ENCODE assay signal across 10 cellular contexts in genomic region chr1:12549106-12549459, GRCh38.
DNase-seq lines count a peak whose midpoint lies in the region; ATAC-seq, FAIRE-seq and TF ChIP-seq lines count a peak whose summit lies in the region.
"Had no signal": no experiment of that assay in that cellular context is flagged by ENCODE, and none has a peak within 500 bp of the region (broad histone marks: within the 10 kb centered on the region; RNA-seq: fewer than 3 reads in every experiment).

No MANE protein-coding gene starts in this region.

- no peak for TF ChIP-seq EP300 in H1 (IDR thresholded peaks at IDR 0.05; ENCODE audit: borderline replicate concordance in 1 of 2, low read depth in 2 of 2, low read length in 2 of 2)
- TF ChIP-seq EP300 in transverse colon (IDR thresholded peaks at IDR 0.05; ENCODE audit: low read depth), result no peak

- peak overlapping the region; percentile 47 for H4K5ac ChIP-seq in IMR-90 (ENCODE audit: low read depth, low read length)
- no peak overlapping the region for H4K5ac ChIP-seq in H1 (ENCODE audit: insufficient read length, low read depth, low read length)

- no peak for TF ChIP-seq RAD21 in IMR-90 (IDR thresholded peaks at IDR 0.05; ENCODE audit: low read length)
- no peak for TF ChIP-seq RAD21 in H1 (IDR thresholded peaks at IDR 0.05 in 1 of 2, conservative IDR thresholded peaks at IDR 0.05 in 1 of 2; ENCODE audit: low read depth in 2 of 2, low read length in 2 of 2)

- H3K23ac ChIP-seq in IMR-90 (ENCODE audit: low read depth, low read length) (no peak overlapping the region), H1 (ENCODE audit: insufficient read length) (no peak overlapping the region), mesenchymal stem cell (ENCODE audit: low read length in 2 of 2) (no peak overlapping the region)

- H3K23me2 ChIP-seq in H1 (ENCODE audit: low read depth, low read length), result no peaks in the 10 kb centered on the region

- no peak overlapping the region; the same call in 1 of the 2 replicates for H3K4me2 ChIP-seq in IMR-90 (ENCODE audit: low read depth, low read length)
- H3K4me2 ChIP-seq in H1 (ENCODE audit: insufficient read depth in 1 of 2, low read depth in 2 of 2, low read length in 2 of 2), result no peak overlapping the region
- no peak overlapping the region for H3K4me2 ChIP-seq in mesenchymal stem cell (ENCODE audit: low read length, poor library complexity, severe bottlenecking)

- H3K4me3 ChIP-seq in IMR-90 (ENCODE audit: insufficient read depth, low read depth, low read length), result no peak overlapping the region
- no peak overlapping the region for H3K4me3 ChIP-seq in H1 (ENCODE audit: extremely low read depth in 1 of 4, insufficient read depth in 2 of 4, low read depth in 3 of 4, low read length in 4 of 4)
- peak overlapping the region in 1 of 2 experiments; percentile 60 for H3K4me3 ChIP-seq in mesenchymal stem cell (ENCODE audit: insufficient read depth in 1 of 2, low read depth in 1 of 2, low read length in 2 of 2)
- no peak overlapping the region for H3K4me3 ChIP-seq in transverse colon
- H3K4me3 ChIP-seq in A673 (ENCODE audit: low read depth, low read length, poor library complexity, severe bottlenecking), result no peak overlapping the region

- 60% methylated on average over 8 of the region's 22 CpGs; no CpG with 5 or more reads in 1 of the 2 experiments for WGBS in IMR-90 (ENCODE audit: extremely low coverage in 2 of 2, insufficient read length in 1 of 2), 2 experiments
- WGBS in H1 (ENCODE audit: extremely low coverage in 1 of 2, insufficient coverage in 1 of 2, insufficient read length in 1 of 2, insufficient replicate concordance in 2 of 2, low coverage in 1 of 2, low lambda C conversion rate in 2 of 2, missing lambda C conversion rate in 1 of 2), 2 experiments, result 83% methylated on average over 14 of the region's 22 CpGs; no CpG with 5 or more reads in 1 of the 2 experiments
- 87% methylated on average over 20 of the region's 22 CpGs for WGBS in mesenchymal stem cell
- WGBS in transverse colon (ENCODE audit: low coverage in 1 of 2), 2 donors, result 74% methylated on average over 22 of the region's 22 CpGs; no CpG with 5 or more reads in 1 of the 2 donors

- H2BK5ac ChIP-seq in IMR-90 (ENCODE audit: low read depth, low read length, poor library complexity, severe bottlenecking) (peak overlapping the region; percentile 49), H1 (ENCODE audit: low read depth, low read length) (no peak overlapping the region), mesenchymal stem cell (ENCODE audit: low read depth, low read length, poor library complexity, severe bottlenecking) (no peak overlapping the region)

- H2AFZ ChIP-seq in IMR-90 (replicated peaks; ENCODE audit: low read length, poor library complexity) (peak overlapping the region; percentile 72), H1 (ENCODE audit: low read length) (no peak overlapping the region), mesenchymal stem cell (ENCODE audit: low read depth, low read length) (no peak overlapping the region)

- in situ Hi-C loops in IMR-90 (cut with MboI; ENCODE audit: low sequenced_read_pairs), result no loop called here
- in situ Hi-C loops in transverse colon (cut with MboI; ENCODE audit: low pct_ligation_motif_present in 1 of 4, low pct_unique_long_range_greater_than_20kb in 1 of 4, low sequenced_read_pairs in 3 of 4), result no loop called here

- H2AK9ac ChIP-seq in IMR-90 (replicated peaks; ENCODE audit: low read depth, low read length, poor library complexity), result peak overlapping the region; percentile 72

- no TSS peak for BruUV-seq in IMR-90 (replicated peaks; lab: Mats Ljungman, UMichigan)
- no TSS peak for BruUV-seq in A673 (replicated peaks; lab: Mats Ljungman, UMichigan)

- H4K8ac ChIP-seq in IMR-90 (ENCODE audit: low read depth in 2 of 2, low read length in 2 of 2) (peak overlapping the region; percentile 40 to 65; a peak in 2 of 4 replicates), H1 (ENCODE audit: extremely low read depth, insufficient read depth, low read length) (no peak overlapping the region), mesenchymal stem cell (ENCODE audit: low read length) (no peak overlapping the region)

- H3K9me1 ChIP-seq in IMR-90 (ENCODE audit: insufficient read depth, low read length), result peaks cover 4% of the 10 kb centered on the region

- TF ChIP-seq POLR2A in IMR-90 (IDR thresholded peaks at IDR 0.05; ENCODE audit: low read depth, low read length) (no peak), H1 (IDR thresholded peaks at IDR 0.05; ENCODE audit: control extremely low read depth in 1 of 2, low read depth in 2 of 2, low read length in 2 of 2) (no peak), transverse colon (IDR thresholded peaks at IDR 0.05) (no peak)

- H3K36me3 ChIP-seq in IMR-90 (ENCODE audit: control insufficient read depth, insufficient read depth, low read length) (no peaks in the 10 kb centered on the region), H1 (ENCODE audit: control insufficient read depth in 2 of 4, insufficient read depth in 4 of 4, low read length in 3 of 4) (no peaks in the 10 kb centered on the region), mesenchymal stem cell (ENCODE audit: control insufficient read depth in 1 of 2, insufficient read depth in 2 of 2, low read depth in 1 of 2, low read length in 2 of 2) (no peaks in the 10 kb centered on the region), transverse colon (no peaks in the 10 kb centered on the region), A673 (ENCODE audit: insufficient read depth, low read length, poor library complexity, severe bottlenecking) (no peaks in the 10 kb centered on the region)

- H3K9me3 ChIP-seq in IMR-90 (ENCODE audit: control insufficient read depth, insufficient read depth, low read length) (no peaks in the 10 kb centered on the region), H1 (ENCODE audit: insufficient read depth in 2 of 2, low read depth in 1 of 2, low read length in 1 of 2) (no peaks in the 10 kb centered on the region), mesenchymal stem cell (ENCODE audit: control insufficient read depth, low read length) (no peaks in the 10 kb centered on the region), transverse colon (no peaks in the 10 kb centered on the region), A673 (ENCODE audit: low read depth, low read length, poor library complexity, severe bottlenecking) (no peaks in the 10 kb centered on the region)

- no peak overlapping the region; the same call in 1 of the 2 replicates for H2BK12ac ChIP-seq in H1 (ENCODE audit: low read depth, low read length)
- no peak overlapping the region for H2BK12ac ChIP-seq in mesenchymal stem cell (ENCODE audit: low read length in 2 of 2)

- H2BK20ac ChIP-seq in IMR-90 (ENCODE audit: low read depth, low read length) (peak overlapping the region; percentile 74), H1 (ENCODE audit: low read length) (no peak overlapping the region)

- H3K18ac ChIP-seq in IMR-90 (ENCODE audit: low read depth, low read length), result peak overlapping the region; percentile 74
- H3K18ac ChIP-seq in H1 (ENCODE audit: extremely low read depth, low read length), result no peak overlapping the region
- no peak overlapping the region for H3K18ac ChIP-seq in mesenchymal stem cell (ENCODE audit: low read depth in 1 of 2, low read length in 2 of 2)

- H4K20me1 ChIP-seq in IMR-90 (ENCODE audit: insufficient read depth, low read length) (no peaks in the 10 kb centered on the region), H1 (replicated peaks in 1 of 2; ENCODE audit: control insufficient read depth in 1 of 2, insufficient read depth in 2 of 2, low read length in 2 of 2) (no peaks in the 10 kb centered on the region)

- CTCF ChIA-PET in IMR-90 (lab: Yijun Ruan, JAX), result no interaction called here
- CTCF ChIA-PET in H1 (lab: Charles Lee; ENCODE audit: partially characterized antibody), result no interaction called here
- CTCF ChIA-PET in A673 (lab: Charles Lee), result no interaction called here

- dilution Hi-C loops in IMR-90 (cut with HindIII; ENCODE audit: low sequenced_read_pairs, unreplicated experiment), result no loop called here

- intact Hi-C loops in IMR-90 (cut with micrococcal nuclease) (no loop called here), transverse colon (cut with DNase I; ENCODE audit: low total_unique reads) (no loop called here), A673 (cut with micrococcal nuclease; ENCODE audit: unreplicated experiment) (no loop called here)

- H2AK5ac ChIP-seq in IMR-90 (ENCODE audit: low read depth, low read length), result peak overlapping the region; percentile 95
- H2AK5ac ChIP-seq in H1 (ENCODE audit: low read depth, low read length), result no peak overlapping the region
- H2AK5ac ChIP-seq in mesenchymal stem cell (ENCODE audit: low read length, severe bottlenecking), result no peak overlapping the region

- ATAC-seq in IMR-90 (ENCODE audit: low read depth) (no peak), HG02938 (IDR thresholded peaks at IDR 0.05; ENCODE audit: unreplicated experiment) (no peak)
- ATAC-seq: natural killer cell had no signal

- POLR2A ChIA-PET in IMR-90 (lab: Charles Lee; ENCODE audit: unreplicated experiment) (no interaction called here), H1 (lab: Charles Lee; ENCODE audit: partially characterized antibody) (no interaction called here), A673 (lab: Charles Lee; ENCODE audit: low non-redundant PET) (no interaction called here)

- H3K27ac ChIP-seq in IMR-90 (ENCODE audit: insufficient read depth, low read length) (peak overlapping the region; percentile 60), H1 (ENCODE audit: low read depth, low read length) (no peak overlapping the region), mesenchymal stem cell (ENCODE audit: low read length, poor library complexity, severe bottlenecking) (no peak overlapping the region), transverse colon (peak overlapping the region; percentile 70 to 85 (median 79)), A673 (ENCODE audit: low read depth, low read length, poor library complexity, severe bottlenecking) (no peak overlapping the region)

- H3K4me1 ChIP-seq in IMR-90 (ENCODE audit: control insufficient read depth, insufficient read depth, low read length) (peaks cover 17% of the 10 kb centered on the region), H1 (replicated peaks in 1 of 4; ENCODE audit: control insufficient read depth in 3 of 4, insufficient read depth in 4 of 4, low read length in 3 of 4) (peaks cover 0 to 9% (median 4%) of the 10 kb centered on the region in 4 experiments; a peak in 4 of 7 replicates), mesenchymal stem cell (ENCODE audit: control insufficient read depth, insufficient read depth, low read depth, low read length) (peaks cover 26% of the 10 kb centered on the region), transverse colon (peaks cover 13 to 34% (median 19%) of the 10 kb centered on the region in 4 donors), A673 (ENCODE audit: insufficient read depth, low read length, poor library complexity, severe bottlenecking) (no peaks in the 10 kb centered on the region)

- H3K79me1 ChIP-seq in IMR-90 (ENCODE audit: low read depth in 1 of 2, low read length in 2 of 2), result no peaks in the 10 kb centered on the region
- no peaks in the 10 kb centered on the region for H3K79me1 ChIP-seq in H1 (ENCODE audit: low read depth, low read length)
- H3K79me1 ChIP-seq in mesenchymal stem cell (replicated peaks; ENCODE audit: low read length, poor library complexity, severe bottlenecking), result no peaks in the 10 kb centered on the region

- H4K91ac ChIP-seq in IMR-90 (ENCODE audit: insufficient read depth, low read depth, low read length) (peak overlapping the region; percentile 91), H1 (replicated peaks; ENCODE audit: insufficient read length, low read length) (no peak overlapping the region), mesenchymal stem cell (ENCODE audit: low read length) (no peak overlapping the region)

- H3K56ac ChIP-seq in IMR-90 (ENCODE audit: extremely low read depth, insufficient read depth, low read length) (no peak overlapping the region), H1 (replicated peaks; ENCODE audit: insufficient read length, low read depth, low read length) (no peak overlapping the region)

- no peak for DNase-seq in IMR-90
- no peak for DNase-seq in H1 (ENCODE audit: low read depth in 1 of 2, low spot score in 2 of 2)
- no peak for DNase-seq in mesenchymal stem cell
- DNase-seq in transverse colon, result peak; percentile 38
- no peak for DNase-seq in A673 (ENCODE audit: low spot score)
- DNase-seq in inferior parietal cortex (ENCODE audit: extremely low spot score), result no peak
- DNase-seq: natural killer cell, NCI-H1694 had no signal

- no peak for FAIRE-seq in H1 (lab: Jason Lieb, UNC)
- FAIRE-seq: G401.6 had no signal

- TF ChIP-seq CTCF in IMR-90 (conservative IDR thresholded peaks at IDR 0.05; ENCODE audit: low read depth, low read length) (no peak), H1 (IDR thresholded peaks at IDR 0.05; ENCODE audit: control extremely low read depth in 1 of 3, insufficient read depth in 1 of 3, low read depth in 1 of 3, low read length in 3 of 3) (no peak), transverse colon (IDR thresholded peaks at IDR 0.05) (no peak), A673 (conservative IDR thresholded peaks at IDR 0.05; ENCODE audit: low read depth, low read length) (no peak)

- H3K27me3 ChIP-seq in IMR-90 (ENCODE audit: control insufficient read depth, insufficient read depth, low read length) (peaks cover 7% of the 10 kb centered on the region; the same call in 1 of the 2 replicates), H1 (replicated peaks in 1 of 4; ENCODE audit: control insufficient read depth in 3 of 4, extremely low read depth in 1 of 4, insufficient read depth in 3 of 4, low read length in 3 of 4) (no peaks in the 10 kb centered on the region), mesenchymal stem cell (ENCODE audit: control insufficient read depth in 1 of 2, insufficient read depth in 1 of 2, low read length in 2 of 2) (peaks cover 0 to 20% of the 10 kb centered on the region in 2 experiments), transverse colon (no peaks in the 10 kb centered on the region), A673 (replicated peaks; ENCODE audit: insufficient read depth, low read depth, low read length, poor library complexity) (no peaks in the 10 kb centered on the region)

- peak overlapping the region; percentile 92 for H2BK120ac ChIP-seq in IMR-90 (ENCODE audit: low read depth, low read length)
- no peak overlapping the region for H2BK120ac ChIP-seq in H1 (replicated peaks; ENCODE audit: low read depth, low read length)
- no peak overlapping the region for H2BK120ac ChIP-seq in mesenchymal stem cell (ENCODE audit: low read depth, low read length)

- peak overlapping the region; percentile 79; the same call in 2 of the 3 replicates for H2BK15ac ChIP-seq in IMR-90 (ENCODE audit: low read depth, low read length)
- H2BK15ac ChIP-seq in H1 (ENCODE audit: low read length), result no peak overlapping the region
- no peak overlapping the region for H2BK15ac ChIP-seq in mesenchymal stem cell (ENCODE audit: low read depth, poor library complexity, severe bottlenecking)

- no peak overlapping the region for H3K9ac ChIP-seq in IMR-90 (ENCODE audit: low read depth, low read length)
- H3K9ac ChIP-seq in H1 (replicated peaks in 1 of 4; ENCODE audit: extremely low read depth in 1 of 4, low read depth in 3 of 4, low read length in 3 of 4), result no peak overlapping the region
- peak overlapping the region; percentile 85 for H3K9ac ChIP-seq in mesenchymal stem cell (ENCODE audit: low read length)

- H3K79me2 ChIP-seq in H1 (ENCODE audit: control insufficient read depth in 1 of 2, insufficient read depth in 2 of 2, low read length in 2 of 2), result no peaks in the 10 kb centered on the region

- H3K4ac ChIP-seq in IMR-90 (ENCODE audit: low read depth, low read length) (peak overlapping the region; percentile 88), H1 (replicated peaks; ENCODE audit: insufficient read length, low read depth, low read length) (no peak overlapping the region), mesenchymal stem cell (ENCODE audit: low read depth in 1 of 2, low read length in 2 of 2) (no peak overlapping the region)

- H3K14ac ChIP-seq in IMR-90 (replicated peaks; ENCODE audit: low read depth, low read length) (peak overlapping the region; percentile 19), H1 (ENCODE audit: insufficient read length) (no peak overlapping the region), mesenchymal stem cell (ENCODE audit: low read length in 2 of 2) (no peak overlapping the region)

Comparison
In these comparisons a context has a peak if more than half of its experiments do, and no peak if none do; other contexts are left out.
1. H3K27ac ChIP-seq: peak in IMR-90 (single experiment) and transverse colon (4 of 4); none in H1 (single experiment), mesenchymal stem cell (single experiment) and A673 (single experiment).
2. H4K8ac ChIP-seq: peak in IMR-90 (2 of 2); none in H1 (single experiment) and mesenchymal stem cell (single experiment).